Comparison of ENCODE assay signal across 1 cellular context in the genomic region with DNA sequence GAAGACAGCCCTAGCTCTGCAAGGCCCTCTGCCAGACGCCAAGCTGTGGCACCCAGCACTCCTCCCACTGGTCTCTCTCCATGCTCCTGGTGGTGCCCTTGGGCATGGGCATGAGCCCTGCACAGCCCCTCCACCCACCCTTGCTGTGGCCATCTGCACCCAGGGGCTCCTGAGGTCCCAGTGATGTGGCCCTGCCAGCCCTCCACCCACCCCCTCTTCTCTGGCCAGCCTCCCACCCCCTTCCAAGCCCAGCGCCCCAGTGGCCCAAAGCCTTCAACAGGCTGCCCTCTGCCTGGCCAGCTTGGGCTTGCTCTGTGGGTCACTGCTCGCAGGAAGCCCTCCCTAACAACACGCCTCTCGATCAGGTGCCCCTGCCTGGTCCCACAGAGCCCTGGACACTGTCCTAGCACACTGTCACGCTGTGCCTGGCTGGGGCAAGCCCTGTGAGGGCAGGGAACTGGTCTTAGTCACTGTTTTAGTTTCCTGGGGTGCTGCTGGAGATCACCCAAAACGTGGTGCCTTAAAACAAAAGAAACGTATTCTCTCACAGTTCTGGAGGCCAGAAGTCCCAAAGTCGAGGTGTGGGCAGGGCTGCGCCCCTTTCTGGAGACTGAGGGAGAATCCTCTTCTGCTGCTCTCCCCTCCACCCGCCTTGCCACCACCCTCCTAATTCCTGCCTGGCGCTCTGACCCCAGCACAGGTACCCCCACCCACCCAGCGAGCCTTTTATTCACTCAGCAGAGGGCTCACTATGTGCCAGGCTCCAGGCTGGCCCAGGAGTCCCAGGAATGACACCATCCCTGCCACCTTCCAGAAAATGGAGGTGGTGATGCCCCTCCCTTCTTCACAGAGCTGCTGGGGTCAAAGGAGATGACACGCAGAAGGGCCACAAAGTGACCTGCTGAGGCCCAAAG.
TF ChIP-seq lines count a peak whose summit lies in the region.

No MANE protein-coding gene starts in this region.

TF ChIP-seq in IMR-90, 13 proteins besides CTCF, POLR2A, EP300 and RAD21:
- TF ChIP-seq FOS (IDR thresholded peaks at IDR 0.05; ENCODE audit: low read depth, low read length): no peak
- no peak for TF ChIP-seq USF2 (IDR thresholded peaks at IDR 0.05; ENCODE audit: low read depth, low read length)
- no peak for TF ChIP-seq RFX5 (IDR thresholded peaks at IDR 0.05; ENCODE audit: low read depth, low read length)
- no peak for TF ChIP-seq CHD1 (IDR thresholded peaks at IDR 0.05; ENCODE audit: low read depth, low read length)
- TF ChIP-seq CEBPB (IDR thresholded peaks at IDR 0.05; ENCODE audit: low read depth, low read length): no peak
- TF ChIP-seq MXI1 (IDR thresholded peaks at IDR 0.05; ENCODE audit: borderline replicate concordance, low read depth, low read length): no peak
- TF ChIP-seq, protein P1, sequence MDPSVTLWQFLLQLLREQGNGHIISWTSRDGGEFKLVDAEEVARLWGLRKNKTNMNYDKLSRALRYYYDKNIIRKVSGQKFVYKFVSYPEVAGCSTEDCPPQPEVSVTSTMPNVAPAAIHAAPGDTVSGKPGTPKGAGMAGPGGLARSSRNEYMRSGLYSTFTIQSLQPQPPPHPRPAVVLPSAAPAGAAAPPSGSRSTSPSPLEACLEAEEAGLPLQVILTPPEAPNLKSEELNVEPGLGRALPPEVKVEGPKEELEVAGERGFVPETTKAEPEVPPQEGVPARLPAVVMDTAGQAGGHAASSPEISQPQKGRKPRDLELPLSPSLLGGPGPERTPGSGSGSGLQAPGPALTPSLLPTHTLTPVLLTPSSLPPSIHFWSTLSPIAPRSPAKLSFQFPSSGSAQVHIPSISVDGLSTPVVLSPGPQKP (IDR thresholded peaks at IDR 0.05; ENCODE audit: borderline replicate concordance, low read depth, low read length): no peak
- TF ChIP-seq MAFK (IDR thresholded peaks at IDR 0.05; ENCODE audit: low read depth, low read length): no peak
- no peak for TF ChIP-seq MAZ (IDR thresholded peaks at IDR 0.05; ENCODE audit: borderline replicate concordance, low read depth, low read length)
